In the genomic region with DNA sequence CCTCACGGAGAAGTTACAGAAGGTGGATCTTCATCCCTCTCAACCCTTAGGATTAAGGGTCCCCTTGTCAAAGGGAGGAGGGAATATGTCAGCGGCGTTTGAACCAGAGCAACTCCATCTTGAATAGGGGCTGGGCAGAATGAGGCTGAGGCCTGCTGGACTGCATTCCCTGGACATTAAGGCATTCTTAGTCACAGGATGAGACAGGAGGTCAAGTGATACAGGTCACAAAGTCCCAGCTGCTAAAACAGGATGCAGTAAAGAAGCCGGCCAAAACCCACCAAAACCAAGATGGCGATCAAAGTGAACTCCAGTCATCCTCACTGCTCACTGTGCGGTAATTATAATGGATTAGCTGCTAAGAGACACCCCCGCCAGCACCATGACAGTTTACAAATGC, we compare ENCODE assay signal across 15 cellular contexts. TPM values are rescaled to one million over a fixed set of nuclear protein-coding genes. Genes with fewer than 3 reads are reported as not detected.
"Had no signal": no experiment of that assay in that cellular context is flagged by ENCODE, and none has a peak within 500 bp of the region (broad histone marks: within the 10 kb centered on the region; RNA-seq: fewer than 3 reads in every experiment).

No MANE protein-coding gene starts in this region.

- H3K9me3 ChIP-seq: esophagus squamous epithelium, neutrophil, right atrium auricular region, vagina had no signal

- H3K27me3 ChIP-seq: foreskin keratinocyte, right atrium auricular region, vagina had no signal

- DNase-seq: activated CD4-positive, alpha-beta T cell treated with anti-CD3 and anti-CD28 coated beads, Interleukin-2, amount 50 U/mL, for 4 hours; activated gamma-delta T cell; activated T-cell treated with anti-CD3 and anti-CD28 coated beads, Interleukin-2, amount 50 U/mL, for 24 hours; esophagus squamous epithelium; foreskin keratinocyte; naive B cell had no signal

- H3K36me3 ChIP-seq: esophagus squamous epithelium, neutrophil, right atrium auricular region, tibial nerve, vagina had no signal

- H3K27ac ChIP-seq: esophagus squamous epithelium, foreskin keratinocyte, neutrophil, right atrium auricular region, tibial nerve, vagina had no signal

- H3K4me2 ChIP-seq: smooth muscle cell had no signal

- H3K4me3 ChIP-seq: esophagus squamous epithelium, right atrium auricular region, smooth muscle cell, tibial nerve, vagina had no signal

- FAIRE-seq: islet of Langerhans had no signal

- H3K4me1 ChIP-seq: esophagus squamous epithelium, right atrium auricular region, tibial nerve, vagina had no signal

- ATAC-seq: stimulated activated effector memory CD8-positive, alpha-beta T cell treated with anti-CD3 and anti-CD28 coated beads, Interleukin-12 subunit alpha, Interleukin-12 subunit beta, amount 100 ng/mL, for 72 hours had no signal

RNA-seq across cellular contexts. Expression of a gene that starts 36.7 kb away (rescaled TPM):
- total RNA-seq: foreskin keratinocyte; liver; right atrium auricular region; smooth muscle cell; T-helper 2 cell treated with Interferon-gamma antibody and Interleukin-4, amounts not matched to agents 100 ng/mL and 5 ng/mL, for 36 hours; tibial nerve had no signal
- polyA plus RNA-seq: foreskin keratinocyte had no signal
